ENCODE assay signal across 8 cellular contexts in the genomic region with DNA sequence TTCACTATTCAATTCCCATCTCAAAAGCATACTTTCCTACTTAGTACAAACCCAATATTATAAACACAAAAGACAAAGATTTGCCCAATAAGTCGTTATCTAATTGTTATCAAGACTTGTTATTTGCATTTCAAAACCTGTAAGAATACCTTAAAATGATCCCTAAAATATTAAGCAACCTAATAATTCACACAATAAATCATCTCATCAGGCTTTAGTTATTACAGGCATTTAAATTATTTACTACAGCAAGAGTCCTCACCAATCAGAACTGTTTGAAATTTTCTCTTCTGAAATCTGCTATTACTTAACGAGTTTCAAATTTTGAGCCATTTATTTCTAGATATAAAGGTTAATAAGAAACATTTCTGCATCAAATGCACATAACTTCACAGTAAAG. TPM values are rescaled to one million over a fixed set of nuclear protein-coding genes. Genes with fewer than 3 reads are reported as not detected.
DNase-seq lines count a peak whose midpoint lies in the region; ATAC-seq and TF ChIP-seq lines count a peak whose summit lies in the region.

No MANE protein-coding gene starts in this region.

- intact Hi-C loops in right lobe of liver (cut with DNase I), result no loop called here

- H3K27me3 Mint-ChIP-seq in activated naive CD4-positive, alpha-beta T cell treated with anti-CD3 and anti-CD28 coated beads, Interleukin-2, amount 50 U/mL, for 24 hours, result no peaks in the 10 kb centered on the region
- H3K27me3 Mint-ChIP-seq in activated naive CD4-positive, alpha-beta T cell treated with anti-CD3 and anti-CD28 coated beads, Interleukin-2, amount 10 ng/mL, durations not matched to agents 7 days and 5 days, result peaks cover 26% of the 10 kb centered on the region
- H3K27me3 Mint-ChIP-seq in activated naive CD8-positive, alpha-beta T cell treated with anti-CD3 and anti-CD28 coated beads, Interleukin-2, amount 50 U/mL, for 24 hours, result peaks cover 8% of the 10 kb centered on the region
- H3K27me3 Mint-ChIP-seq in type B pancreatic cell, result peaks cover 27% of the 10 kb centered on the region

- CTCF ChIA-PET in activated naive CD4-positive, alpha-beta T cell treated with anti-CD3 and anti-CD28 coated beads, Interleukin-2, amount 10 ng/mL, durations not matched to agents 7 days and 5 days (lab: Charles Lee), result no interaction called here

- no peaks in the 10 kb centered on the region for H3K4me1 ChIP-seq in right lobe of liver

- 13% methylated on average over 2 of the region's 2 CpGs for WGBS in right lobe of liver (ENCODE audit: insufficient coverage, low coverage, low lambda C conversion rate, missing lambda C conversion rate)

- H3K27ac ChIP-seq in right lobe of liver, result no peak overlapping the region

- peak overlapping the region; percentile 93 for H3K4me3 Mint-ChIP-seq in activated naive CD4-positive, alpha-beta T cell treated with anti-CD3 and anti-CD28 coated beads, Interleukin-2, amount 50 U/mL, for 24 hours
- no peak overlapping the region for H3K4me3 Mint-ChIP-seq in activated naive CD4-positive, alpha-beta T cell treated with anti-CD3 and anti-CD28 coated beads, Interleukin-2, amount 10 ng/mL, durations not matched to agents 7 days and 5 days
- peak overlapping the region; percentile 80 for H3K4me3 Mint-ChIP-seq in activated naive CD8-positive, alpha-beta T cell treated with anti-CD3 and anti-CD28 coated beads, Interleukin-2, amount 50 U/mL, for 24 hours
- peak overlapping the region; percentile 92 for H3K4me3 Mint-ChIP-seq in type B pancreatic cell

- peaks cover 38% of the 10 kb centered on the region for H3K4me1 Mint-ChIP-seq in activated naive CD4-positive, alpha-beta T cell treated with anti-CD3 and anti-CD28 coated beads, Interleukin-2, amount 50 U/mL, for 24 hours
- peaks cover 34% of the 10 kb centered on the region for H3K4me1 Mint-ChIP-seq in activated naive CD4-positive, alpha-beta T cell treated with anti-CD3 and anti-CD28 coated beads, Interleukin-2, amount 10 ng/mL, durations not matched to agents 7 days and 5 days
- H3K4me1 Mint-ChIP-seq in activated naive CD8-positive, alpha-beta T cell treated with anti-CD3 and anti-CD28 coated beads, Interleukin-2, amount 50 U/mL, for 24 hours, result peaks cover 33% of the 10 kb centered on the region
- H3K4me1 Mint-ChIP-seq in type B pancreatic cell (ENCODE audit: unreplicated experiment), result peaks cover 20% of the 10 kb centered on the region

- no peaks in the 10 kb centered on the region for H3K9me3 ChIP-seq in right lobe of liver

- peak overlapping the region; percentile 2 for H3K27ac Mint-ChIP-seq in activated naive CD4-positive, alpha-beta T cell treated with anti-CD3 and anti-CD28 coated beads, Interleukin-2, amount 50 U/mL, for 24 hours
- H3K27ac Mint-ChIP-seq in activated naive CD4-positive, alpha-beta T cell treated with anti-CD3 and anti-CD28 coated beads, Interleukin-2, amount 10 ng/mL, durations not matched to agents 7 days and 5 days, result no peak overlapping the region
- no peak overlapping the region for H3K27ac Mint-ChIP-seq in activated naive CD8-positive, alpha-beta T cell treated with anti-CD3 and anti-CD28 coated beads, Interleukin-2, amount 50 U/mL, for 24 hours
- H3K27ac Mint-ChIP-seq in type B pancreatic cell, result no peak overlapping the region

- TF ChIP-seq CTCF in right lobe of liver (IDR thresholded peaks at IDR 0.05) (no peak), type B pancreatic cell (conservative IDR thresholded peaks at IDR 0.05) (no peak)

- no peak for DNase-seq in activated naive CD4-positive, alpha-beta T cell treated with anti-CD3 and anti-CD28 coated beads, Interleukin-2, amount 10 ng/mL, durations not matched to agents 7 days and 5 days
- no peak for DNase-seq in activated naive CD8-positive, alpha-beta T cell treated with anti-CD3 and anti-CD28 coated beads, Interleukin-2, amount 50 U/mL, for 24 hours
- DNase-seq in right lobe of liver, result no peak
- no peak for DNase-seq in type B pancreatic cell (ENCODE audit: extremely low spot score, unreplicated experiment)
- no peak for DNase-seq in NCI-H1105 (lab: John Stamatoyannopoulos, UW)
- no peak for DNase-seq in activated CD8-positive, alpha-beta memory T cell treated with anti-CD3 and anti-CD28 coated beads, Interleukin-2, amount 50 U/mL, for 4 hours

- no peak for TF ChIP-seq POLR2A in right lobe of liver (IDR thresholded peaks at IDR 0.05)

- no peaks in the 10 kb centered on the region for H3K36me3 Mint-ChIP-seq in activated naive CD4-positive, alpha-beta T cell treated with anti-CD3 and anti-CD28 coated beads, Interleukin-2, amount 50 U/mL, for 24 hours
- no peaks in the 10 kb centered on the region for H3K36me3 Mint-ChIP-seq in activated naive CD4-positive, alpha-beta T cell treated with anti-CD3 and anti-CD28 coated beads, Interleukin-2, amount 10 ng/mL, durations not matched to agents 7 days and 5 days
- H3K36me3 Mint-ChIP-seq in activated naive CD8-positive, alpha-beta T cell treated with anti-CD3 and anti-CD28 coated beads, Interleukin-2, amount 50 U/mL, for 24 hours (ENCODE audit: low read depth), result no peaks in the 10 kb centered on the region
- no peaks in the 10 kb centered on the region for H3K36me3 Mint-ChIP-seq in type B pancreatic cell

- ATAC-seq in activated naive CD8-positive, alpha-beta T cell treated with anti-CD3 and anti-CD28 coated beads, Interleukin-2, amount 50 U/mL, for 24 hours, result no peak
- no peak for ATAC-seq in right lobe of liver
- no peak for ATAC-seq in activated CD4-positive, CD25-positive, alpha-beta regulatory T cell treated with anti-CD3 and anti-CD28 coated beads, Interleukin-2, amount 50 U/mL, for 24 hours

- peak overlapping the region; percentile 59 to 67 (median 67) for H3K4me3 ChIP-seq in right lobe of liver

- H3K36me3 ChIP-seq in right lobe of liver, result no peaks in the 10 kb centered on the region

- H3K9me3 Mint-ChIP-seq in activated naive CD4-positive, alpha-beta T cell treated with anti-CD3 and anti-CD28 coated beads, Interleukin-2, amount 50 U/mL, for 24 hours, result no peaks in the 10 kb centered on the region
- no peaks in the 10 kb centered on the region for H3K9me3 Mint-ChIP-seq in activated naive CD4-positive, alpha-beta T cell treated with anti-CD3 and anti-CD28 coated beads, Interleukin-2, amount 10 ng/mL, durations not matched to agents 7 days and 5 days
- H3K9me3 Mint-ChIP-seq in activated naive CD8-positive, alpha-beta T cell treated with anti-CD3 and anti-CD28 coated beads, Interleukin-2, amount 50 U/mL, for 24 hours, result no peaks in the 10 kb centered on the region
- H3K9me3 Mint-ChIP-seq in type B pancreatic cell, result no peaks in the 10 kb centered on the region

- no peaks in the 10 kb centered on the region for H3K27me3 ChIP-seq in right lobe of liver

RNA-seq across cellular contexts. Expression of a gene that starts 1.6 kb away (rescaled TPM):
- 10 to 100 TPM; 11.5 to 26.1 (median 18.5) TPM for total RNA-seq in right lobe of liver
- 9.7 and 70.6 TPM in 2 replicates for total RNA-seq in type B pancreatic cell (ENCODE audit: low replicate concordance)
